Comparison of ENCODE assay signal across 1 cellular context in genomic region chr3:152352559-152352958, GRCh38.
TF ChIP-seq lines count a peak whose summit lies in the region.

No MANE protein-coding gene starts in this region.

TF ChIP-seq in HepG2, 621 proteins besides CTCF, POLR2A, EP300 and RAD21 (continued from another document):
- TF ChIP-seq AHDC1 (CRISPR knock-in tag; IDR thresholded peaks at IDR 0.05; ENCODE audit: borderline replicate concordance): no peak
- no peak for TF ChIP-seq KDM5A (IDR thresholded peaks at IDR 0.05; ENCODE audit: borderline replicate concordance, low read length)
- no peak for TF ChIP-seq MTERF4 (CRISPR knock-in tag; IDR thresholded peaks at IDR 0.05)
- TF ChIP-seq ARID3A (IDR thresholded peaks at IDR 0.05; ENCODE audit: low read depth, low read length): no peak
- TF ChIP-seq ZNF3 (CRISPR knock-in tag; IDR thresholded peaks at IDR 0.05): no peak
- no peak for TF ChIP-seq ZNF577 (CRISPR knock-in tag; IDR thresholded peaks at IDR 0.05; ENCODE audit: borderline replicate concordance, low read depth)
- no peak for TF ChIP-seq REXO4 (CRISPR knock-in tag; IDR thresholded peaks at IDR 0.05; ENCODE audit: borderline replicate concordance)
- TF ChIP-seq ZNF646 (CRISPR knock-in tag; IDR thresholded peaks at IDR 0.05): no peak
- no peak for TF ChIP-seq ZNF12 (CRISPR knock-in tag; IDR thresholded peaks at IDR 0.05)
- no peak for TF ChIP-seq THAP8 (CRISPR knock-in tag; IDR thresholded peaks at IDR 0.05; ENCODE audit: borderline replicate concordance)
- TF ChIP-seq ZNF343 (CRISPR knock-in tag; IDR thresholded peaks at IDR 0.05): no peak
- TF ChIP-seq NCOR1 (IDR thresholded peaks at IDR 0.05; ENCODE audit: borderline replicate concordance, low read length): no peak
- TF ChIP-seq ZBTB7B (CRISPR knock-in tag; IDR thresholded peaks at IDR 0.05): no peak
- no peak for TF ChIP-seq ZBTB21 (CRISPR knock-in tag; IDR thresholded peaks at IDR 0.05)
- no peak for TF ChIP-seq GMEB2 (CRISPR knock-in tag; IDR thresholded peaks at IDR 0.05; ENCODE audit: low read depth)
- no peak for TF ChIP-seq CENPBD1 (CRISPR knock-in tag; IDR thresholded peaks at IDR 0.05; ENCODE audit: borderline replicate concordance, low read depth)
- TF ChIP-seq ZNF546 (CRISPR knock-in tag; conservative IDR thresholded peaks at IDR 0.05): no peak
